Comparison of ENCODE assay signal across 3 cellular contexts in genomic region chr14:31902002-31902401, GRCh38.
TF ChIP-seq lines count a peak whose summit lies in the region.

No MANE protein-coding gene starts in this region.

TF ChIP-seq in HEK293, 187 proteins besides CTCF, POLR2A, EP300 and RAD21 (continued from another document):
- TF ChIP-seq ZNF707 (tag by site-specific recombination; IDR thresholded peaks at IDR 0.05) (no peak), INSM2 (tag by site-specific recombination; IDR thresholded peaks at IDR 0.05) (0 out of 2 replicates have a peak, but pooled peaks have one; percentile 43), ZNF157 (tag by site-specific recombination; IDR thresholded peaks at IDR 0.05) (no peak), ZNF10 (tag by site-specific recombination; IDR thresholded peaks at IDR 0.05) (0 out of 2 replicates have a peak, but pooled peaks have one; percentile 48), KLF8 (tag by site-specific recombination; IDR thresholded peaks at IDR 0.05) (peak; percentile 38; the same call in 1 of the 2 replicates), ZNF184 (tag by site-specific recombination; IDR thresholded peaks at IDR 0.05) (no peak), WT1 (tag by site-specific recombination; IDR thresholded peaks at IDR 0.05) (no peak)
- TF ChIP-seq, protein P1, sequence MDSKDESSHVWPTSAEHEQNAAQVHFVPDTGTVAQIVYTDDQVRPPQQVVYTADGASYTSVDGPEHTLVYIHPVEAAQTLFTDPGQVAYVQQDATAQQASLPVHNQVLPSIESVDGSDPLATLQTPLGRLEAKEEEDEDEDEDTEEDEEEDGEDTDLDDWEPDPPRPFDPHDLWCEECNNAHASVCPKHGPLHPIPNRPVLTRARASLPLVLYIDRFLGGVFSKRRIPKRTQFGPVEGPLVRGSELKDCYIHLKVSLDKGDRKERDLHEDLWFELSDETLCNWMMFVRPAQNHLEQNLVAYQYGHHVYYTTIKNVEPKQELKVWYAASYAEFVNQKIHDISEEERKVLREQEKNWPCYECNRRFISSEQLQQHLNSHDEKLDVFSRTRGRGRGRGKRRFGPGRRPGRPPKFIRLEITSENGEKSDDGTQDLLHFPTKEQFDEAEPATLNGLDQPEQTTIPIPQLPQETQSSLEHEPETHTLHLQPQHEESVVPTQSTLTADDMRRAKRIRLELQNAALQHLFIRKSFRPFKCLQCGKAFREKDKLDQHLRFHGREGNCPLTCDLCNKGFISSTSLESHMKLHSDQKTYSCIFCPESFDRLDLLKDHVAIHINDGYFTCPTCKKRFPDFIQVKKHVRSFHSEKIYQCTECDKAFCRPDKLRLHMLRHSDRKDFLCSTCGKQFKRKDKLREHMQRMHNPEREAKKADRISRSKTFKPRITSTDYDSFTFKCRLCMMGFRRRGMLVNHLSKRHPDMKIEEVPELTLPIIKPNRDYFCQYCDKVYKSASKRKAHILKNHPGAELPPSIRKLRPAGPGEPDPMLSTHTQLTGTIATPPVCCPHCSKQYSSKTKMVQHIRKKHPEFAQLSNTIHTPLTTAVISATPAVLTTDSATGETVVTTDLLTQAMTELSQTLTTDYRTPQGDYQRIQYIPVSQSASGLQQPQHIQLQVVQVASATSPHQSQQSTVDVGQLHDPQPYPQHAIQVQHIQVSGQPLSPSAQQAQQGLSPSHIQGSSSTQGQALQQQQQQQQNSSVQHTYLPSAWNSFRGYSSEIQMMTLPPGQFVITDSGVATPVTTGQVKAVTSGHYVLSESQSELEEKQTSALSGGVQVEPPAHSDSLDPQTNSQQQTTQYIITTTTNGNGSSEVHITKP (tag by site-specific recombination; IDR thresholded peaks at IDR 0.05), result 0 out of 2 replicates have a peak, but pooled peaks have one; percentile 20
- TF ChIP-seq, protein P2, sequence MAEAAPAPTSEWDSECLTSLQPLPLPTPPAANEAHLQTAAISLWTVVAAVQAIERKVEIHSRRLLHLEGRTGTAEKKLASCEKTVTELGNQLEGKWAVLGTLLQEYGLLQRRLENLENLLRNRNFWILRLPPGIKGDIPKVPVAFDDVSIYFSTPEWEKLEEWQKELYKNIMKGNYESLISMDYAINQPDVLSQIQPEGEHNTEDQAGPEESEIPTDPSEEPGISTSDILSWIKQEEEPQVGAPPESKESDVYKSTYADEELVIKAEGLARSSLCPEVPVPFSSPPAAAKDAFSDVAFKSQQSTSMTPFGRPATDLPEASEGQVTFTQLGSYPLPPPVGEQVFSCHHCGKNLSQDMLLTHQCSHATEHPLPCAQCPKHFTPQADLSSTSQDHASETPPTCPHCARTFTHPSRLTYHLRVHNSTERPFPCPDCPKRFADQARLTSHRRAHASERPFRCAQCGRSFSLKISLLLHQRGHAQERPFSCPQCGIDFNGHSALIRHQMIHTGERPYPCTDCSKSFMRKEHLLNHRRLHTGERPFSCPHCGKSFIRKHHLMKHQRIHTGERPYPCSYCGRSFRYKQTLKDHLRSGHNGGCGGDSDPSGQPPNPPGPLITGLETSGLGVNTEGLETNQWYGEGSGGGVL (tag by site-specific recombination; IDR thresholded peaks at IDR 0.05), result 0 out of 2 replicates have a peak, but pooled peaks have one; percentile 27

TF ChIP-seq in K562, 482 proteins besides CTCF, POLR2A, EP300 and RAD21 (continued from another document and continues in another):
- TF ChIP-seq GTF2F1 (IDR thresholded peaks at IDR 0.05; ENCODE audit: low read depth, low read length) (no peak), SMARCA4 (IDR thresholded peaks at IDR 0.05) (peak; percentile 88), CHD2 (IDR thresholded peaks at IDR 0.05; ENCODE audit: low read depth, low read length) (no peak), ZEB2 (IDR thresholded peaks at IDR 0.05) (peak; percentile 94), RHOXF2B (CRISPR knock-in tag; conservative IDR thresholded peaks at IDR 0.05) (no peak), FOSL1 (tag; conservative IDR thresholded peaks at IDR 0.05) (peak; percentile 94), NRF1 (conservative IDR thresholded peaks at IDR 0.05 in 1 of 2, IDR thresholded peaks at IDR 0.05 in 1 of 2) (peak in 1 of 2 experiments; percentile 34; a peak in 3 of 4 replicates), TRIM25 (IDR thresholded peaks at IDR 0.05; ENCODE audit: borderline replicate concordance) (no peak), ZNF696 (CRISPR knock-in tag; conservative IDR thresholded peaks at IDR 0.05) (no peak), ZFPM2 (CRISPR knock-in tag; IDR thresholded peaks at IDR 0.05) (no peak), FOXK2 (conservative IDR thresholded peaks at IDR 0.05 in 1 of 2, IDR thresholded peaks at IDR 0.05 in 1 of 2; ENCODE audit: low read depth in 2 of 2) (peak in 1 of 2 experiments; percentile 32; a peak in 1 of 4 replicates), TBL1XR1 (IDR thresholded peaks at IDR 0.05; ENCODE audit: low read length in 2 of 2) (peak in 1 of 2 experiments; percentile 36; a peak in 1 of 4 replicates), ARID1B (IDR thresholded peaks at IDR 0.05) (peak; percentile 86), SMARCC2 (IDR thresholded peaks at IDR 0.05; ENCODE audit: low read depth) (peak; percentile 54; the same call in 1 of the 2 replicates), ZNF707 (CRISPR knock-in tag; conservative IDR thresholded peaks at IDR 0.05) (no peak), JUND (IDR thresholded peaks at IDR 0.05; ENCODE audit: borderline replicate concordance, low read depth, low read length) (peak; percentile 97), JUND (tag; IDR thresholded peaks at IDR 0.05; ENCODE audit: borderline replicate concordance, low read depth, low read length) (peak; percentile 95; the same call in 2 of the 3 replicates), JUN (IDR thresholded peaks at IDR 0.05; ENCODE audit: borderline replicate concordance, low read depth, low read length) (peak; percentile 89), JUN (CRISPR knock-in tag; IDR thresholded peaks at IDR 0.05; ENCODE audit: borderline replicate concordance) (no peak), CXXC5 (CRISPR knock-in tag; IDR thresholded peaks at IDR 0.05) (0 out of 2 replicates have a peak, but pooled peaks have one; percentile 13), FOS (IDR thresholded peaks at IDR 0.05; ENCODE audit: extremely low read depth, insufficient read length) (peak; percentile 56), TRIM24 (IDR thresholded peaks at IDR 0.05) (peak; percentile 62 to 73), SMARCE1 (IDR thresholded peaks at IDR 0.05) (peak; percentile 91)
- TF ChIP-seq, protein P1 (IDR thresholded peaks at IDR 0.05; ENCODE audit: partially characterized antibody), result peak; percentile 43

TF ChIP-seq in HepG2, 621 proteins besides CTCF, POLR2A, EP300 and RAD21 (continued from another document and continues in another):
- TF ChIP-seq ZFP37 (CRISPR knock-in tag; IDR thresholded peaks at IDR 0.05; ENCODE audit: borderline replicate concordance), result no peak
- peak; percentile 41; the same call in 1 of the 2 replicates for TF ChIP-seq JUNB (CRISPR knock-in tag; IDR thresholded peaks at IDR 0.05; ENCODE audit: borderline replicate concordance)
- no peak for TF ChIP-seq ZNF552 (CRISPR knock-in tag; IDR thresholded peaks at IDR 0.05; ENCODE audit: borderline replicate concordance)
- peak; percentile 24 for TF ChIP-seq ZEB1 (IDR thresholded peaks at IDR 0.05; ENCODE audit: insufficient replicate concordance, low read depth)
- peak; percentile 25; the same call in 1 of the 2 replicates for TF ChIP-seq JUN (CRISPR knock-in tag; IDR thresholded peaks at IDR 0.05)
- no peak for TF ChIP-seq ZNF720 (CRISPR knock-in tag; IDR thresholded peaks at IDR 0.05)
- no peak for TF ChIP-seq NCOA1 (CRISPR knock-in tag; IDR thresholded peaks at IDR 0.05)
- no peak for TF ChIP-seq TAF1 (CRISPR knock-in tag; IDR thresholded peaks at IDR 0.05)
- peak; percentile 61; the same call in 1 of the 2 replicates for TF ChIP-seq FOXK1 (CRISPR knock-in tag; IDR thresholded peaks at IDR 0.05; ENCODE audit: borderline replicate concordance, low read depth)
- TF ChIP-seq KMT2A (CRISPR knock-in tag; IDR thresholded peaks at IDR 0.05), result no peak
- TF ChIP-seq YY1 (IDR thresholded peaks at IDR 0.05; ENCODE audit: insufficient read depth, insufficient replicate concordance, low read depth, low read length), result no peak
- no peak for TF ChIP-seq ZNF816 (CRISPR knock-in tag; IDR thresholded peaks at IDR 0.05; ENCODE audit: borderline replicate concordance)
- TF ChIP-seq, protein P3, sequence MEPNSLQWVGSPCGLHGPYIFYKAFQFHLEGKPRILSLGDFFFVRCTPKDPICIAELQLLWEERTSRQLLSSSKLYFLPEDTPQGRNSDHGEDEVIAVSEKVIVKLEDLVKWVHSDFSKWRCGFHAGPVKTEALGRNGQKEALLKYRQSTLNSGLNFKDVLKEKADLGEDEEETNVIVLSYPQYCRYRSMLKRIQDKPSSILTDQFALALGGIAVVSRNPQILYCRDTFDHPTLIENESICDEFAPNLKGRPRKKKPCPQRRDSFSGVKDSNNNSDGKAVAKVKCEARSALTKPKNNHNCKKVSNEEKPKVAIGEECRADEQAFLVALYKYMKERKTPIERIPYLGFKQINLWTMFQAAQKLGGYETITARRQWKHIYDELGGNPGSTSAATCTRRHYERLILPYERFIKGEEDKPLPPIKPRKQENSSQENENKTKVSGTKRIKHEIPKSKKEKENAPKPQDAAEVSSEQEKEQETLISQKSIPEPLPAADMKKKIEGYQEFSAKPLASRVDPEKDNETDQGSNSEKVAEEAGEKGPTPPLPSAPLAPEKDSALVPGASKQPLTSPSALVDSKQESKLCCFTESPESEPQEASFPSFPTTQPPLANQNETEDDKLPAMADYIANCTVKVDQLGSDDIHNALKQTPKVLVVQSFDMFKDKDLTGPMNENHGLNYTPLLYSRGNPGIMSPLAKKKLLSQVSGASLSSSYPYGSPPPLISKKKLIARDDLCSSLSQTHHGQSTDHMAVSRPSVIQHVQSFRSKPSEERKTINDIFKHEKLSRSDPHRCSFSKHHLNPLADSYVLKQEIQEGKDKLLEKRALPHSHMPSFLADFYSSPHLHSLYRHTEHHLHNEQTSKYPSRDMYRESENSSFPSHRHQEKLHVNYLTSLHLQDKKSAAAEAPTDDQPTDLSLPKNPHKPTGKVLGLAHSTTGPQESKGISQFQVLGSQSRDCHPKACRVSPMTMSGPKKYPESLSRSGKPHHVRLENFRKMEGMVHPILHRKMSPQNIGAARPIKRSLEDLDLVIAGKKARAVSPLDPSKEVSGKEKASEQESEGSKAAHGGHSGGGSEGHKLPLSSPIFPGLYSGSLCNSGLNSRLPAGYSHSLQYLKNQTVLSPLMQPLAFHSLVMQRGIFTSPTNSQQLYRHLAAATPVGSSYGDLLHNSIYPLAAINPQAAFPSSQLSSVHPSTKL (CRISPR knock-in tag; IDR thresholded peaks at IDR 0.05), result peak; percentile 41; the same call in 1 of the 2 replicates
- TF ChIP-seq TEAD3 (CRISPR knock-in tag; optimal IDR thresholded peaks at IDR 0.05; ENCODE audit: borderline replicate concordance), result peak; percentile 70
- TF ChIP-seq ZNF10 (CRISPR knock-in tag; IDR thresholded peaks at IDR 0.05; ENCODE audit: borderline replicate concordance, low read depth), result no peak
- no peak for TF ChIP-seq NFKB2 (CRISPR knock-in tag; IDR thresholded peaks at IDR 0.05; ENCODE audit: borderline replicate concordance)
- TF ChIP-seq ZMAT5 (CRISPR knock-in tag; IDR thresholded peaks at IDR 0.05; ENCODE audit: borderline replicate concordance, low read depth), result no peak
- TF ChIP-seq FOXP1 (IDR thresholded peaks at IDR 0.05), result no peak
- TF ChIP-seq FOXP1 (CRISPR knock-in tag; IDR thresholded peaks at IDR 0.05), result peak; percentile 82; the same call in 1 of the 2 replicates
- no peak for TF ChIP-seq ZUFSP (CRISPR knock-in tag; IDR thresholded peaks at IDR 0.05; ENCODE audit: borderline replicate concordance)
- TF ChIP-seq ZNF281 (CRISPR knock-in tag; IDR thresholded peaks at IDR 0.05; ENCODE audit: borderline replicate concordance), result peak; percentile 94
